ENCODE assay signal across 18 cellular contexts in the genomic region with DNA sequence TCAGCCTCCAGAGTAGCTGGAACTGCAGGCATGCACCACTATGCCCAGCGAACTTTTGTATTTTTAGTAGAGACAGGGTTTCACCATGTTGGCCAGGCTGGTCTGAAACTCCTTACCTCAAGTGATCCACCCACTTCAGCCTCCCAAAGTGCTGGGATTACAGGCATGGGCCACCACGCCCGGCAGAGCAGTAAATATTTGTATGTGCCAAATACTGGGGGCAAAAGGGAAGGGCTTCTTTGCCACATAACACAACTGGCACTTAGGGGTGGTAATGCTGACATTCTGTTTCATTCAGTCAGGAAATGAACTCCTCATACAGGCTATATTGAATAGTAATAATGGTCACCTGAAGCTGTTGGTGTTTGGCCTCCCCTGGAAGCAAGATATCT. TPM values are rescaled to one million over a fixed set of nuclear protein-coding genes. Genes with fewer than 3 reads are reported as not detected.
A peak's percentile ranks its signal among the peaks of the same experiment; 100 is the strongest.
DNase-seq lines count a peak whose midpoint lies in the region; TF ChIP-seq lines count a peak whose summit lies in the region.
"Had no signal": no experiment of that assay in that cellular context is flagged by ENCODE, and none has a peak within 500 bp of the region (broad histone marks: within the 10 kb centered on the region; RNA-seq: fewer than 3 reads in every experiment).

No MANE protein-coding gene starts in this region.

- no peaks in the 10 kb centered on the region for H3K9me3 ChIP-seq in MM.1S (replicated peaks; ENCODE audit: insufficient read depth, low read length)
- no peaks in the 10 kb centered on the region for H3K9me3 ChIP-seq in osteoblast (ENCODE audit: low read depth, low read length)

- H3K79me2 ChIP-seq in MM.1S (ENCODE audit: low read length) (peaks cover under 1% of the 10 kb centered on the region; the same call in 1 of the 2 replicates), osteoblast (ENCODE audit: insufficient read depth, low read length) (no peaks in the 10 kb centered on the region)

- H3K4me3 Mint-ChIP-seq in T-helper 1 cell treated with Interleukin-12 subunit alpha and Interleukin-12 subunit beta and Interleukin-4 antibody, amounts not matched to agents 30 μg/mL and 1 μg/mL, for 36 hours, result no peak overlapping the region
- H3K4me3 Mint-ChIP-seq in activated T-helper 2 cell treated with anti-CD3 and anti-CD28 coated beads, Interferon-gamma antibody, Interleukin-2, Interleukin-4, amounts not matched to agents 10 μg/mL and 5 μg/mL and 100 μg/mL, durations not matched to agents 14 hours and 24 hours and 36 hours (ENCODE audit: low read depth), result no peak overlapping the region
- H3K4me3 Mint-ChIP-seq: nephron had no signal

- no peak for TF ChIP-seq CTCF in MM.1S (IDR thresholded peaks at IDR 0.05; ENCODE audit: low read length)
- TF ChIP-seq CTCF in osteoblast (IDR thresholded peaks at IDR 0.05; ENCODE audit: extremely low read depth, low read depth, low read length), result no peak

- in situ Hi-C loops in ACHN (cut with HindIII; ENCODE audit: low pct_ligation_motif_present, low pct_unique_long_range_greater_than_20kb, low sequenced_read_pairs), result no loop called here

- peak overlapping the region; percentile 45; the same call in 1 of the 2 replicates for H3K27ac ChIP-seq in MM.1S (ENCODE audit: low read length)
- peak overlapping the region; percentile 58 for H3K27ac ChIP-seq in osteoblast (ENCODE audit: low read depth, low read length)
- H3K27ac ChIP-seq: 22Rv1 had no signal

- 0 out of 2 replicates have a peak, but pooled peaks cover 4% of the 10 kb centered on the region for H3F3A ChIP-seq in MM.1S (ENCODE audit: insufficient read depth, low read length)

- peak overlapping the region; percentile 57 for H3K27ac Mint-ChIP-seq in T-helper 1 cell treated with Interleukin-12 subunit alpha and Interleukin-12 subunit beta and Interleukin-4 antibody, amounts not matched to agents 30 μg/mL and 1 μg/mL, for 36 hours
- H3K27ac Mint-ChIP-seq in activated T-helper 2 cell treated with anti-CD3 and anti-CD28 coated beads, Interferon-gamma antibody, Interleukin-2, Interleukin-4, amounts not matched to agents 10 μg/mL and 5 μg/mL and 100 μg/mL, durations not matched to agents 14 hours and 24 hours and 36 hours, result peak overlapping the region; percentile 80
- H3K27ac Mint-ChIP-seq: nephron had no signal

- no peak for DNase-seq in T-helper 1 cell
- no peak for DNase-seq in MM.1S
- DNase-seq in activated T-helper 2 cell treated with anti-CD3 and anti-CD28 coated beads, Interferon-gamma antibody, Interleukin-2, Interleukin-4, amounts not matched to agents 10 μg/mL and 5 μg/mL and 100 μg/mL, durations not matched to agents 14 hours and 24 hours and 36 hours (ENCODE audit: low spot score), result no peak
- no peak for DNase-seq in osteoblast (ENCODE audit: insufficient read length, low spot score, missing footprints)
- no peak for DNase-seq in hepatic stellate cell (ENCODE audit: low spot score)
- DNase-seq in effector CD4-positive, alpha-beta T cell, result no peak
- no peak for DNase-seq in ACHN
- DNase-seq: erythroblast; heart right ventricle; NCI-H510A; stimulated activated CD4-positive, alpha-beta T cell treated with anti-CD3 and anti-CD28 coated beads, Interleukin-4, amount 100 ng/mL, for 4 hours; stimulated activated naive CD4-positive, alpha-beta T cell; T-helper 9 cell had no signal

- intact Hi-C loops in activated T-helper 2 cell treated with anti-CD3 and anti-CD28 coated beads, Interferon-gamma antibody, Interleukin-2, Interleukin-4, amounts not matched to agents 10 μg/mL and 5 μg/mL and 100 μg/mL, durations not matched to agents 14 hours and 24 hours and 36 hours (cut with micrococcal nuclease), result loop anchor here (1.0 to 10.0 kb wide), 7 partner anchors 10 to 941 kb away; partner anchors contain the start of genes ALDH18A1 and HELLS

- no peaks in the 10 kb centered on the region for H3K27me3 Mint-ChIP-seq in T-helper 1 cell treated with Interleukin-12 subunit alpha and Interleukin-12 subunit beta and Interleukin-4 antibody, amounts not matched to agents 30 μg/mL and 1 μg/mL, for 36 hours (ENCODE audit: low read depth)
- no peaks in the 10 kb centered on the region for H3K27me3 Mint-ChIP-seq in activated T-helper 2 cell treated with anti-CD3 and anti-CD28 coated beads, Interferon-gamma antibody, Interleukin-2, Interleukin-4, amounts not matched to agents 10 μg/mL and 5 μg/mL and 100 μg/mL, durations not matched to agents 14 hours and 24 hours and 36 hours (ENCODE audit: low read depth)

- H3K36me3 ChIP-seq in MM.1S (replicated peaks; ENCODE audit: insufficient read depth, low read length) (peaks cover 3% of the 10 kb centered on the region; the same call in 1 of the 2 replicates), osteoblast (ENCODE audit: insufficient read depth, low read length) (peaks cover 7% of the 10 kb centered on the region)

- peak overlapping the region; percentile 30 for H3K4me2 ChIP-seq in MM.1S (ENCODE audit: low read depth, low read length)
- H3K4me2 ChIP-seq in osteoblast (ENCODE audit: insufficient read depth, low read length), result peak overlapping the region; percentile 49

- peaks cover 29% of the 10 kb centered on the region for H3K4me1 Mint-ChIP-seq in T-helper 1 cell treated with Interleukin-12 subunit alpha and Interleukin-12 subunit beta and Interleukin-4 antibody, amounts not matched to agents 30 μg/mL and 1 μg/mL, for 36 hours (ENCODE audit: low read depth)
- peaks cover 48% of the 10 kb centered on the region for H3K4me1 Mint-ChIP-seq in activated T-helper 2 cell treated with anti-CD3 and anti-CD28 coated beads, Interferon-gamma antibody, Interleukin-2, Interleukin-4, amounts not matched to agents 10 μg/mL and 5 μg/mL and 100 μg/mL, durations not matched to agents 14 hours and 24 hours and 36 hours (ENCODE audit: low read depth)

- no peaks in the 10 kb centered on the region for H3K9me3 Mint-ChIP-seq in T-helper 1 cell treated with Interleukin-12 subunit alpha and Interleukin-12 subunit beta and Interleukin-4 antibody, amounts not matched to agents 30 μg/mL and 1 μg/mL, for 36 hours
- H3K9me3 Mint-ChIP-seq in activated T-helper 2 cell treated with anti-CD3 and anti-CD28 coated beads, Interferon-gamma antibody, Interleukin-2, Interleukin-4, amounts not matched to agents 10 μg/mL and 5 μg/mL and 100 μg/mL, durations not matched to agents 14 hours and 24 hours and 36 hours, result peaks cover 10% of the 10 kb centered on the region
- H3K9me3 Mint-ChIP-seq: nephron had no signal

- H3K36me3 Mint-ChIP-seq in T-helper 1 cell treated with Interleukin-12 subunit alpha and Interleukin-12 subunit beta and Interleukin-4 antibody, amounts not matched to agents 30 μg/mL and 1 μg/mL, for 36 hours (ENCODE audit: low read depth), result peaks cover 22% of the 10 kb centered on the region
- peaks cover 40% of the 10 kb centered on the region for H3K36me3 Mint-ChIP-seq in activated T-helper 2 cell treated with anti-CD3 and anti-CD28 coated beads, Interferon-gamma antibody, Interleukin-2, Interleukin-4, amounts not matched to agents 10 μg/mL and 5 μg/mL and 100 μg/mL, durations not matched to agents 14 hours and 24 hours and 36 hours (ENCODE audit: low read depth)

- H3K27me3 ChIP-seq in MM.1S (replicated peaks; ENCODE audit: insufficient read depth, low read length) (no peaks in the 10 kb centered on the region), osteoblast (ENCODE audit: insufficient read depth, low read length) (no peaks in the 10 kb centered on the region)
- H3K27me3 ChIP-seq: heart right ventricle had no signal

- no peak overlapping the region for H2AFZ ChIP-seq in MM.1S (ENCODE audit: low read length)
- H2AFZ ChIP-seq in osteoblast (ENCODE audit: low read length), result no peak overlapping the region

- H3K4me3 ChIP-seq in MM.1S (ENCODE audit: low read length) (no peak overlapping the region), osteoblast (ENCODE audit: insufficient read depth, low read length) (no peak overlapping the region)
- H3K4me3 ChIP-seq: heart right ventricle had no signal

- H3K9me2 ChIP-seq in MM.1S (replicated peaks; ENCODE audit: insufficient read depth, low read length), result no peaks in the 10 kb centered on the region

- H3K9ac ChIP-seq in MM.1S (ENCODE audit: low read length), result no peak overlapping the region
- H3K9ac ChIP-seq: KMS-11 had no signal

- no peaks in the 10 kb centered on the region for H4K20me1 ChIP-seq in MM.1S (ENCODE audit: insufficient read depth, low read length)
- no peaks in the 10 kb centered on the region for H4K20me1 ChIP-seq in osteoblast (ENCODE audit: insufficient read depth, low read length)

- peaks cover 15% of the 10 kb centered on the region for H3K4me1 ChIP-seq in MM.1S (ENCODE audit: low read length)
- H3K4me1 ChIP-seq in osteoblast (ENCODE audit: insufficient read depth, low read length), result peaks cover 28% of the 10 kb centered on the region

RNA-seq across cellular contexts. Expression of gene ACSM6, which starts 41.6 kb away (rescaled TPM):
- total RNA-seq in activated T-helper 2 cell treated with anti-CD3 and anti-CD28 coated beads, Interferon-gamma antibody, Interleukin-2, Interleukin-4, amounts not matched to agents 10 μg/mL and 5 μg/mL and 100 μg/mL, durations not matched to agents 14 hours and 24 hours and 36 hours, result not detected in 2 replicates
- total RNA-seq in osteoblast, result not detected in 2 replicates
- total RNA-seq: heart right ventricle, RPMI7951 had no signal

RNA-seq across cellular contexts. Expression of gene PDLIM1, which starts 55.1 kb away (rescaled TPM):
- total RNA-seq in activated T-helper 2 cell treated with anti-CD3 and anti-CD28 coated beads, Interferon-gamma antibody, Interleukin-2, Interleukin-4, amounts not matched to agents 10 μg/mL and 5 μg/mL and 100 μg/mL, durations not matched to agents 14 hours and 24 hours and 36 hours, result 2.7 and 2.9 TPM in 2 replicates
- total RNA-seq in osteoblast, result 25.0 and 26.1 TPM in 2 replicates
